ENCODE assay signal across 1 cellular context in genomic region chr4:40202474-40202873, GRCh38.
TF ChIP-seq lines count a peak whose summit lies in the region.

No MANE protein-coding gene starts in this region.

TF ChIP-seq in GM12878, 131 proteins besides CTCF, POLR2A, EP300 and RAD21:
- TF ChIP-seq PBX3 (IDR thresholded peaks at IDR 0.05; ENCODE audit: insufficient replicate concordance, low read depth, low read length) (no peak), MXI1 (IDR thresholded peaks at IDR 0.05; ENCODE audit: low read depth, low read length) (peak; percentile 71; the same call in 1 of the 2 replicates), TAF1 (IDR thresholded peaks at IDR 0.05; ENCODE audit: borderline replicate concordance, low read depth, low read length) (0 out of 2 replicates have a peak, but pooled peaks have one; percentile 24), MYC (IDR thresholded peaks at IDR 0.05; ENCODE audit: insufficient read depth, insufficient read length, insufficient replicate concordance, low read length, severe bottlenecking) (no peak), POU2F2 (IDR thresholded peaks at IDR 0.05; ENCODE audit: borderline replicate concordance, low read depth, low read length) (no peak), MEF2B (IDR thresholded peaks at IDR 0.05; ENCODE audit: partially characterized antibody, poor library complexity, severe bottlenecking) (no peak), SMARCA5 (IDR thresholded peaks at IDR 0.05) (no peak), MLLT1 (IDR thresholded peaks at IDR 0.05) (peak; percentile 28), BHLHE40 (IDR thresholded peaks at IDR 0.05; ENCODE audit: borderline replicate concordance in 1 of 2, low read depth in 2 of 2, low read length in 1 of 2) (no peak), FOXK2 (IDR thresholded peaks at IDR 0.05) (no peak), SRF (IDR thresholded peaks at IDR 0.05; ENCODE audit: low read depth in 2 of 2, low read length in 2 of 2) (no peak), WRNIP1 (IDR thresholded peaks at IDR 0.05; ENCODE audit: borderline replicate concordance, low read depth, low read length) (peak; percentile 88; the same call in 1 of the 2 replicates), CHD1 (IDR thresholded peaks at IDR 0.05; ENCODE audit: low read depth, low read length) (peak; percentile 66; the same call in 1 of the 2 replicates), ZBED1 (IDR thresholded peaks at IDR 0.05; ENCODE audit: borderline replicate concordance) (0 out of 2 replicates have a peak, but pooled peaks have one; percentile 15), HDAC2 (IDR thresholded peaks at IDR 0.05) (no peak), SP1 (IDR thresholded peaks at IDR 0.05; ENCODE audit: low read depth, low read length) (no peak), RELB (IDR thresholded peaks at IDR 0.05; ENCODE audit: low read depth) (0 out of 2 replicates have a peak, but pooled peaks have one; percentile 10), POLR2AphosphoS5 (IDR thresholded peaks at IDR 0.05; ENCODE audit: low read length) (peak; percentile 42)
